In genomic region chr14:68571073-68571703, GRCh38 we compare ENCODE assay signal across 15 cellular contexts.
"Had no signal": no experiment of that assay in that cellular context is flagged by ENCODE, and none has a peak within 500 bp of the region (broad histone marks: within the 10 kb centered on the region; RNA-seq: fewer than 3 reads in every experiment).

No MANE protein-coding gene starts in this region.

- ATAC-seq: gastroesophageal sphincter; left colon; stimulated activated naive B cell treated with anti-CD40 and anti-IgM and Interleukin-4, amounts not matched to agents 10 μg/mL and 1 μg/mL and 100 μg/mL, for 72 hours had no signal

- H3K27me3 ChIP-seq: gastroesophageal sphincter, heart right ventricle, tibial nerve had no signal

- H3K27me3 Mint-ChIP-seq: activated CD4-positive, alpha-beta T cell treated with anti-CD3 and anti-CD28 coated beads, Interleukin-2, amount 10 ng/mL, durations not matched to agents 7 days and 5 days; activated naive CD8-positive, alpha-beta T cell treated with anti-CD3 and anti-CD28 coated beads, Interleukin-2, amount 10 ng/mL, durations not matched to agents 7 days and 5 days; memory B cell; stimulated activated naive B cell treated with anti-CD40 and anti-IgM and Interleukin-4, amounts not matched to agents 10 μg/mL and 1 μg/mL and 100 μg/mL, for 72 hours had no signal

- H3K27ac ChIP-seq: parathyroid adenoma had no signal

- DNase-seq: activated CD4-positive, alpha-beta T cell treated with anti-CD3 and anti-CD28 coated beads, Interleukin-2, amount 10 ng/mL, durations not matched to agents 7 days and 5 days; activated CD4-positive, CD25-positive, alpha-beta regulatory T cell; activated CD8-positive, alpha-beta memory T cell treated with anti-CD3 and anti-CD28 coated beads for 24 hours; activated naive CD4-positive, alpha-beta T cell; activated naive CD8-positive, alpha-beta T cell treated with anti-CD3 and anti-CD28 coated beads, Interleukin-2, amount 10 ng/mL, durations not matched to agents 7 days and 5 days; heart right ventricle; left colon; retina; SIG-M5; stimulated activated CD4-positive, alpha-beta T cell treated with anti-CD3 and anti-CD28 coated beads, Interleukin-2, amount 100 ng/mL, for 48 hours; stimulated activated naive B cell treated with anti-CD40 and anti-IgM and Interleukin-4, amounts not matched to agents 10 μg/mL and 1 μg/mL and 100 μg/mL, for 72 hours had no signal

- H3K27ac Mint-ChIP-seq: activated CD4-positive, alpha-beta T cell treated with anti-CD3 and anti-CD28 coated beads, Interleukin-2, amount 10 ng/mL, durations not matched to agents 7 days and 5 days; activated naive CD8-positive, alpha-beta T cell treated with anti-CD3 and anti-CD28 coated beads, Interleukin-2, amount 10 ng/mL, durations not matched to agents 7 days and 5 days; memory B cell; stimulated activated naive B cell treated with anti-CD40 and anti-IgM and Interleukin-4, amounts not matched to agents 10 μg/mL and 1 μg/mL and 100 μg/mL, for 72 hours had no signal

- H3K4me1 ChIP-seq: parathyroid adenoma had no signal

- H3K4me3 ChIP-seq: gastroesophageal sphincter, heart right ventricle, tibial nerve had no signal

- H3K9me3 Mint-ChIP-seq: activated naive CD8-positive, alpha-beta T cell treated with anti-CD3 and anti-CD28 coated beads, Interleukin-2, amount 10 ng/mL, durations not matched to agents 7 days and 5 days had no signal

- H3K4me1 Mint-ChIP-seq: activated CD4-positive, alpha-beta T cell treated with anti-CD3 and anti-CD28 coated beads, Interleukin-2, amount 10 ng/mL, durations not matched to agents 7 days and 5 days; activated naive CD8-positive, alpha-beta T cell treated with anti-CD3 and anti-CD28 coated beads, Interleukin-2, amount 10 ng/mL, durations not matched to agents 7 days and 5 days had no signal

- H3K4me3 Mint-ChIP-seq: activated CD4-positive, alpha-beta T cell treated with anti-CD3 and anti-CD28 coated beads, Interleukin-2, amount 10 ng/mL, durations not matched to agents 7 days and 5 days; activated naive CD8-positive, alpha-beta T cell treated with anti-CD3 and anti-CD28 coated beads, Interleukin-2, amount 10 ng/mL, durations not matched to agents 7 days and 5 days; memory B cell; stimulated activated naive B cell treated with anti-CD40 and anti-IgM and Interleukin-4, amounts not matched to agents 10 μg/mL and 1 μg/mL and 100 μg/mL, for 72 hours had no signal

- H3K36me3 ChIP-seq: gastroesophageal sphincter, heart right ventricle, tibial nerve had no signal

- H3K9me3 ChIP-seq: gastroesophageal sphincter, tibial nerve had no signal
